In the genomic region with DNA sequence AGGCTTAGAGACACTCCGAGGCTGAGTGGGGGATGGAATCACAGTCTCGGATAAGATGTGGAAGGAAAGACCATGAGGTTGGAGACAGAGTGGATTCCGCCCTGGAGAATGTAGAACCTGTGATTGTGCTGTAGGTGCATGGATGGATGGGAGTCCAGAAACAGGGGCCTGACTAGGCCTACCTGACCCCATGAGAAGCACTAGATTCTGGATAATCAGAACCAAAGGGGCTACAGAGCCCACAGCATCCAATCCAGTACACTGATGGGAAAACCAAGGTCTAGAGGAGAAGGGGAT, we compare ENCODE assay signal across 18 cellular contexts. TPM values are rescaled to one million over a fixed set of nuclear protein-coding genes. Genes with fewer than 3 reads are reported as not detected.
DNase-seq lines count a peak whose midpoint lies in the region; ATAC-seq and TF ChIP-seq lines count a peak whose summit lies in the region.
"Had no signal": no experiment of that assay in that cellular context is flagged by ENCODE, and none has a peak within 500 bp of the region (broad histone marks: within the 10 kb centered on the region; RNA-seq: fewer than 3 reads in every experiment).

No MANE protein-coding gene starts in this region.

- peak overlapping the region; percentile 86 for H3K27ac ChIP-seq in left ventricle myocardium inferior (replicated peaks)
- H3K27ac ChIP-seq in ascending aorta = peak overlapping the region; percentile 91 to 94
- peak overlapping the region; percentile 77 to 83 for H3K27ac ChIP-seq in testis
- no peak overlapping the region for H3K27ac ChIP-seq in effector memory CD4-positive, alpha-beta T cell (ENCODE audit: insufficient read depth, low read length, poor library complexity, severe bottlenecking)
- H3K27ac ChIP-seq: KMS-11 had no signal

- TF ChIP-seq POLR2A in testis (IDR thresholded peaks at IDR 0.05) = no peak

- H3K4me1 ChIP-seq in left ventricle myocardium inferior = peaks cover 86% of the 10 kb centered on the region
- peaks cover 16 to 40% of the 10 kb centered on the region in 2 donors for H3K4me1 ChIP-seq in ascending aorta
- H3K4me1 ChIP-seq in testis = peaks cover 51% of the 10 kb centered on the region
- no peaks in the 10 kb centered on the region for H3K4me1 ChIP-seq in effector memory CD4-positive, alpha-beta T cell (ENCODE audit: control insufficient read depth, insufficient read depth, low read length, poor library complexity, severe bottlenecking)

- H3K36me3 ChIP-seq in left ventricle myocardium inferior (no peaks in the 10 kb centered on the region), ascending aorta (no peaks in the 10 kb centered on the region), testis (ENCODE audit: low read depth, missing control alignments) (no peaks in the 10 kb centered on the region)
- no peaks in the 10 kb centered on the region for H3K36me3 ChIP-seq in effector memory CD4-positive, alpha-beta T cell (ENCODE audit: control insufficient read depth, insufficient read depth, low read length)

- H3K36me3 Mint-ChIP-seq in neural crest cell (ENCODE audit: low read depth) = no peaks in the 10 kb centered on the region
- H3K36me3 Mint-ChIP-seq in chondrocyte (ENCODE audit: low read depth) = no peaks in the 10 kb centered on the region
- H3K36me3 Mint-ChIP-seq: CD8-positive, alpha-beta memory T cell had no signal

- no peaks in the 10 kb centered on the region for H3K9me3 ChIP-seq in left ventricle myocardium inferior (replicated peaks)
- no peaks in the 10 kb centered on the region for H3K9me3 ChIP-seq in ascending aorta
- H3K9me3 ChIP-seq in testis = no peaks in the 10 kb centered on the region
- no peaks in the 10 kb centered on the region for H3K9me3 ChIP-seq in effector memory CD4-positive, alpha-beta T cell (ENCODE audit: control insufficient read depth, low read length)

- no peaks in the 10 kb centered on the region for H3K9me3 Mint-ChIP-seq in neural crest cell
- H3K9me3 Mint-ChIP-seq in chondrocyte (ENCODE audit: low read depth) = no peaks in the 10 kb centered on the region
- H3K9me3 Mint-ChIP-seq: CD8-positive, alpha-beta memory T cell; GM23338 had no signal

- no peak overlapping the region for H3K4me3 ChIP-seq in left ventricle myocardium inferior
- no peak overlapping the region for H3K4me3 ChIP-seq in ascending aorta
- no peak overlapping the region for H3K4me3 ChIP-seq in testis
- no peak overlapping the region for H3K4me3 ChIP-seq in effector memory CD4-positive, alpha-beta T cell (ENCODE audit: insufficient read depth, low read depth, low read length, poor library complexity, severe bottlenecking)
- H3K4me3 ChIP-seq: GM23338 had no signal

- H3K4me1 Mint-ChIP-seq in neural crest cell (peaks cover 8% of the 10 kb centered on the region), chondrocyte (ENCODE audit: low read depth) (peaks cover 58% of the 10 kb centered on the region)

- intact Hi-C loops in left ventricle myocardium inferior (cut with micrococcal nuclease) = no loop called here
- intact Hi-C loops in left ventricle myocardium superior (cut with micrococcal nuclease) = loop anchor here (10.0 kb wide), 1 partner anchor 250 kb away; no protein-coding TSS in a partner anchor
- intact Hi-C loops in ascending aorta (cut with DNase I) = no loop called here
- intact Hi-C loops in testis (cut with DNase I; ENCODE audit: low total_unique reads) = no loop called here

- H3K27me3 ChIP-seq in left ventricle myocardium inferior (ENCODE audit: low read depth) (no peaks in the 10 kb centered on the region), ascending aorta (no peaks in the 10 kb centered on the region), testis (no peaks in the 10 kb centered on the region)
- H3K27me3 ChIP-seq in effector memory CD4-positive, alpha-beta T cell (replicated peaks; ENCODE audit: control insufficient read depth, insufficient read depth, low read length, poor library complexity, severe bottlenecking) = no peaks in the 10 kb centered on the region

- no peak overlapping the region for H3K4me3 Mint-ChIP-seq in neural crest cell
- H3K4me3 Mint-ChIP-seq in chondrocyte (ENCODE audit: unreplicated experiment) = no peak overlapping the region
- H3K4me3 Mint-ChIP-seq: CD8-positive, alpha-beta memory T cell; GM23338 had no signal

- H3K27ac Mint-ChIP-seq in neural crest cell (ENCODE audit: unreplicated experiment) (peak overlapping the region; percentile 71), chondrocyte (ENCODE audit: unreplicated experiment) (no peak overlapping the region)
- H3K27ac Mint-ChIP-seq: GM23338 had no signal

- ATAC-seq in left ventricle myocardium superior = no peak
- no peak for ATAC-seq in HG03108 (IDR thresholded peaks at IDR 0.05; ENCODE audit: unreplicated experiment)
- ATAC-seq: GM23338, PC-3 had no signal

- H3K27me3 Mint-ChIP-seq in neural crest cell (ENCODE audit: low read depth) (peaks cover 4% of the 10 kb centered on the region), chondrocyte (ENCODE audit: low read depth) (peaks cover 4% of the 10 kb centered on the region)
- H3K27me3 Mint-ChIP-seq: CD8-positive, alpha-beta memory T cell had no signal

- DNase-seq in left ventricle myocardium inferior (no peak), left ventricle myocardium superior (no peak), ascending aorta (ENCODE audit: low spot score in 2 of 2) (no peak), neural crest cell (ENCODE audit: low read depth, low spot score) (no peak), testis (no peak), chondrocyte (ENCODE audit: low spot score) (no peak)
- DNase-seq in effector memory CD4-positive, alpha-beta T cell = no peak
- DNase-seq: CD8-positive, alpha-beta memory T cell; DMS79; NCI-H1436; NCI-H2029; NCI-H2171; NCI-H446 treated with DMSO at 0.1 percent for 48 hours; PC-3 had no signal

- 80 to 83% methylated on average over 3 of the region's 3 CpGs for WGBS in testis, 2 donors

- no peak for TF ChIP-seq CTCF in left ventricle myocardium inferior (IDR thresholded peaks at IDR 0.05; ENCODE audit: borderline replicate concordance)
- no peak for TF ChIP-seq CTCF in ascending aorta (IDR thresholded peaks at IDR 0.05)
- TF ChIP-seq CTCF in neural crest cell (conservative IDR thresholded peaks at IDR 0.05) = no peak
- TF ChIP-seq CTCF in testis (IDR thresholded peaks at IDR 0.05) = no peak
- TF ChIP-seq CTCF in chondrocyte (IDR thresholded peaks at IDR 0.05) = no peak

RNA-seq across cellular contexts. Expression of a gene that starts 32.3 kb away (rescaled TPM):
- total RNA-seq in left ventricle myocardium inferior (43.4 TPM), left ventricle myocardium superior (32.7 TPM), ascending aorta (16.3 TPM), neural crest cell (32.2 and 34.4 TPM in 2 replicates), testis (10 to 100 TPM; 65.9 to 69.6 TPM), chondrocyte (38.7 to 69.5 TPM (median 66.8 TPM) in 3 replicates)
- polyA plus RNA-seq in testis (ENCODE audit: insufficient read depth, low read depth, low replicate concordance) = 44.0 TPM

RNA-seq across cellular contexts. Expression of a gene that starts 43.6 kb away (rescaled TPM):
- total RNA-seq in left ventricle myocardium inferior = 19.8 TPM
- 19.7 TPM for total RNA-seq in left ventricle myocardium superior
- total RNA-seq in ascending aorta = 18.3 TPM
- total RNA-seq in neural crest cell = 0.14 and 0.27 TPM in 2 replicates
- 1 to 10 TPM; 2.0 to 3.6 TPM for total RNA-seq in testis
- 0.94 TPM for polyA plus RNA-seq in testis (ENCODE audit: insufficient read depth, low read depth, low replicate concordance)
- total RNA-seq in chondrocyte = 0.32 TPM in 1 of 3 replicates, not detected in the others
- total RNA-seq: A172; CD8-positive, alpha-beta memory T cell had no signal
- polyA plus RNA-seq: CD8-positive, alpha-beta memory T cell had no signal
